In genomic region chr1:182251561-182251960, GRCh38 we compare ENCODE assay signal across 30 cellular contexts.
"Had no signal": no experiment of that assay in that cellular context is flagged by ENCODE, and none has a peak within 500 bp of the region (broad histone marks: within the 10 kb centered on the region; RNA-seq: fewer than 3 reads in every experiment).

No MANE protein-coding gene starts in this region.

- H3K4me3 Mint-ChIP-seq: dendritic cell treated with granulocyte-macrophage colony-stimulating factor and Interleukin-4, amounts not matched to agents 40 ng/mL and 50 ng/mL, for 4 days; effector memory CD8-positive, alpha-beta T cell; endodermal cell had no signal

- H3K27me3 Mint-ChIP-seq: dendritic cell treated with granulocyte-macrophage colony-stimulating factor and Interleukin-4, amounts not matched to agents 40 ng/mL and 50 ng/mL, for 4 days; effector memory CD8-positive, alpha-beta T cell had no signal

- DNase-seq: colonic mucosa; cortex of kidney; dermis blood vessel endothelial cell; dorsolateral prefrontal cortex; effector CD4-positive, alpha-beta T cell; effector CD8-positive, alpha-beta T cell; effector memory CD4-positive, alpha-beta T cell; effector memory CD8-positive, alpha-beta T cell; endodermal cell; erythroblast; esophagus squamous epithelium; foreskin fibroblast; foreskin keratinocyte; foreskin melanocyte; gastrocnemius medialis; glutamatergic neuron; head of caudate nucleus; heart left ventricle; heart right ventricle had no signal

- H2AFZ ChIP-seq: hepatocyte had no signal

- H3K27me3 ChIP-seq: colonic mucosa, dorsolateral prefrontal cortex, esophagus muscularis mucosa, esophagus squamous epithelium, foreskin keratinocyte, gastrocnemius medialis, gastroesophageal sphincter, heart left ventricle, heart right ventricle, hepatocyte had no signal

- H3K27ac ChIP-seq: colonic mucosa, coronary artery, dorsolateral prefrontal cortex, epithelial cell of prostate, esophagus muscularis mucosa, esophagus squamous epithelium, foreskin keratinocyte, gastrocnemius medialis, gastroesophageal sphincter, heart left ventricle, heart right ventricle, hepatocyte had no signal

- H3K27ac Mint-ChIP-seq: dendritic cell treated with granulocyte-macrophage colony-stimulating factor and Interleukin-4, amounts not matched to agents 40 ng/mL and 50 ng/mL, for 4 days; effector memory CD8-positive, alpha-beta T cell; endodermal cell had no signal

- H3K79me2 ChIP-seq: hepatocyte had no signal

- H3K36me3 ChIP-seq: colonic mucosa, esophagus muscularis mucosa, esophagus squamous epithelium, gastrocnemius medialis, gastroesophageal sphincter, heart left ventricle, heart right ventricle had no signal

- H3K9me3 Mint-ChIP-seq: dendritic cell treated with granulocyte-macrophage colony-stimulating factor and Interleukin-4, amounts not matched to agents 40 ng/mL and 50 ng/mL, for 4 days; effector memory CD8-positive, alpha-beta T cell; endodermal cell had no signal

- H3K9me3 ChIP-seq: colonic mucosa, esophagus muscularis mucosa, esophagus squamous epithelium, gastrocnemius medialis, gastroesophageal sphincter, heart left ventricle had no signal

- ATAC-seq: effector memory CD8-positive, alpha-beta T cell; esophagus mucosa; foreskin keratinocyte; gastrocnemius medialis; gastroesophageal sphincter; heart left ventricle; heart right ventricle had no signal

- FAIRE-seq: colon, endometrium, endothelial cell of umbilical vein, frontal cortex had no signal

- H3K4me1 ChIP-seq: colonic mucosa, esophagus muscularis mucosa, foreskin keratinocyte, gastrocnemius medialis, gastroesophageal sphincter had no signal

- H3K4me2 ChIP-seq: hepatocyte had no signal

- H3K4me3 ChIP-seq: colonic mucosa, coronary artery, dorsolateral prefrontal cortex, esophagus muscularis mucosa, esophagus squamous epithelium, gastrocnemius medialis, gastroesophageal sphincter, heart left ventricle, heart right ventricle, hepatocyte had no signal
